Comparison of ENCODE assay signal across 15 cellular contexts in genomic region chr1:187396929-187397796, GRCh38.
"Had no signal": no experiment of that assay in that cellular context is flagged by ENCODE, and none has a peak within 500 bp of the region (broad histone marks: within the 10 kb centered on the region; RNA-seq: fewer than 3 reads in every experiment).

No MANE protein-coding gene starts in this region.

- H3K9me3 ChIP-seq: colonic mucosa, right atrium auricular region, thoracic aorta had no signal

- H3K4me1 ChIP-seq: colonic mucosa, right atrium auricular region had no signal

- H3K27ac Mint-ChIP-seq: activated CD4-positive, alpha-beta T cell treated with anti-CD3 and anti-CD28 coated beads, Interleukin-2, amount 10 ng/mL, durations not matched to agents 7 days and 5 days; activated naive CD4-positive, alpha-beta T cell treated with anti-CD3 and anti-CD28 coated beads, Interleukin-2, amount 50 U/mL, for 72 hours; activated T-cell treated with anti-CD3 and anti-CD28 coated beads, Interleukin-2, amount 50 U/mL, for 72 hours had no signal

- H3K4me1 Mint-ChIP-seq: activated CD4-positive, alpha-beta T cell treated with anti-CD3 and anti-CD28 coated beads, Interleukin-2, amount 10 ng/mL, durations not matched to agents 7 days and 5 days; naive thymus-derived CD8-positive, alpha-beta T cell; stimulated activated naive CD8-positive, alpha-beta T cell treated with anti-CD3 and anti-CD28 coated beads, Interleukin-15, amount 100 ng/mL, for 72 hours had no signal

- H3K27me3 Mint-ChIP-seq: activated CD4-positive, alpha-beta T cell treated with anti-CD3 and anti-CD28 coated beads, Interleukin-2, amount 10 ng/mL, durations not matched to agents 7 days and 5 days; naive thymus-derived CD8-positive, alpha-beta T cell; stimulated activated naive CD8-positive, alpha-beta T cell treated with anti-CD3 and anti-CD28 coated beads, Interleukin-15, amount 100 ng/mL, for 72 hours had no signal

- H3K36me3 ChIP-seq: colonic mucosa, right atrium auricular region, thoracic aorta had no signal

- H3K4me3 Mint-ChIP-seq: activated CD4-positive, alpha-beta T cell treated with anti-CD3 and anti-CD28 coated beads, Interleukin-2, amount 10 ng/mL, durations not matched to agents 7 days and 5 days; activated T-cell treated with anti-CD3 and anti-CD28 coated beads, Interleukin-2, amount 50 U/mL, for 72 hours; naive thymus-derived CD8-positive, alpha-beta T cell; stimulated activated naive CD8-positive, alpha-beta T cell treated with anti-CD3 and anti-CD28 coated beads, Interleukin-15, amount 100 ng/mL, for 72 hours had no signal

- ATAC-seq: activated naive CD4-positive, alpha-beta T cell treated with anti-CD3 and anti-CD28 coated beads, Interleukin-2, amount 50 U/mL, for 72 hours; activated T-cell treated with anti-CD3 and anti-CD28 coated beads, Interleukin-2, amount 50 U/mL, for 72 hours; esophagus mucosa; left lobe of liver; naive thymus-derived CD8-positive, alpha-beta T cell; stimulated activated naive CD8-positive, alpha-beta T cell treated with anti-CD3 and anti-CD28 coated beads, Interleukin-15, amount 100 ng/mL, for 72 hours had no signal

- H3K27ac ChIP-seq: colonic mucosa, right atrium auricular region, thoracic aorta had no signal

- H3K4me3 ChIP-seq: colonic mucosa, right atrium auricular region, thoracic aorta had no signal

- H3K9me3 Mint-ChIP-seq: activated CD4-positive, alpha-beta T cell treated with anti-CD3 and anti-CD28 coated beads, Interleukin-2, amount 10 ng/mL, durations not matched to agents 7 days and 5 days had no signal

- DNase-seq: activated CD4-positive, alpha-beta T cell treated with anti-CD3 and anti-CD28 coated beads, Interleukin-2, amount 10 ng/mL, durations not matched to agents 7 days and 5 days; activated CD8-positive, alpha-beta memory T cell treated with anti-CD3 and anti-CD28 coated beads, Interleukin-2, amount 50 U/mL, for 48 hours; activated gamma-delta T cell; activated T-cell treated with anti-CD3 and anti-CD28 coated beads, Interleukin-2, amount 50 U/mL, for 72 hours; caudate nucleus; colonic mucosa; islet precursor cell; naive thymus-derived CD8-positive, alpha-beta T cell; occipital lobe; stimulated activated naive CD8-positive, alpha-beta T cell treated with anti-CD3 and anti-CD28 coated beads, Interleukin-15, amount 100 ng/mL, for 72 hours had no signal

- H3K27me3 ChIP-seq: colonic mucosa, right atrium auricular region had no signal
